ENCODE assay signal across 11 cellular contexts in the genomic region with DNA sequence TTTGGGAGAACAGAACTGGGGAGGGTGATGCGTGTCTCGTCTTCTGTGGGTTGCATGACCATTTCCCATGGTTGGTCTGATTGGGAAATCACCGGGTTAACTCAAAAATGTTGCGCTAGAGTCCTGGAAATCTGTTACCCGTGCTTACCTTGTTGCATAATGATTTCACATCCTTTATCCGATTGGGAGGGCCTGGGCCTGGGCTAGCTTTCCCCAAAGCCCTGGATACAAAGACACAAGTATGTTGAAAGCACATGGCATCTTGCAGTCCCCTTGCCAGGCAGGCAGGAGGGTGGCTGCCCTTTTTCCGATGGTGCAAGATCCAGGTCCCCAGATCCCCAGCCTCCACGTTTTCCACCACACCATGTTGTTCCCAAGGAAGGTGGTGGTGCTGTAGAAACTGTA. TPM values are rescaled to one million over a fixed set of nuclear protein-coding genes. Genes with fewer than 3 reads are reported as not detected.
DNase-seq lines count a peak whose midpoint lies in the region; ATAC-seq and TF ChIP-seq lines count a peak whose summit lies in the region.
"Had no signal": no experiment of that assay in that cellular context is flagged by ENCODE, and none has a peak within 500 bp of the region (broad histone marks: within the 10 kb centered on the region; RNA-seq: fewer than 3 reads in every experiment).

No MANE protein-coding gene starts in this region.

- H3K27ac Mint-ChIP-seq in osteocyte (ENCODE audit: unreplicated experiment), result no peak overlapping the region

- TF ChIP-seq CTCF in DOHH2 (IDR thresholded peaks at IDR 0.05; ENCODE audit: low read depth, low read length, poor library complexity, severe bottlenecking), result no peak
- TF ChIP-seq CTCF in NB4 (IDR thresholded peaks at IDR 0.05; ENCODE audit: low read depth, low read length), result no peak
- TF ChIP-seq CTCF in dorsolateral prefrontal cortex (IDR thresholded peaks at IDR 0.05 in 54 of 56, conservative IDR thresholded peaks at IDR 0.05 in 2 of 56; ENCODE audit: low read depth in 1 of 56, partially characterized antibody in 56 of 56), result no peak
- TF ChIP-seq CTCF in osteoblast (IDR thresholded peaks at IDR 0.05; ENCODE audit: extremely low read depth, low read depth, low read length), result no peak
- TF ChIP-seq CTCF in osteocyte (IDR thresholded peaks at IDR 0.05), result no peak

- no peaks in the 10 kb centered on the region for H3K36me3 Mint-ChIP-seq in osteocyte (ENCODE audit: unreplicated experiment)

- intact Hi-C loops in dorsolateral prefrontal cortex (cut with DNase I), result no loop called here

- H3K27me3 ChIP-seq in DOHH2 (ENCODE audit: control insufficient read depth, low read length), result no peaks in the 10 kb centered on the region
- peaks cover 0 to 29% (median 9%) of the 10 kb centered on the region in 45 donors for H3K27me3 ChIP-seq in dorsolateral prefrontal cortex
- peaks cover 16% of the 10 kb centered on the region for H3K27me3 ChIP-seq in osteoblast (ENCODE audit: insufficient read depth, low read length)
- H3K27me3 ChIP-seq in MG63, result no peaks in the 10 kb centered on the region

- no peak overlapping the region for H2AFZ ChIP-seq in osteoblast (ENCODE audit: low read length)

- H3K9me2 ChIP-seq in DOHH2 (replicated peaks; ENCODE audit: control insufficient read depth, low read length), result no peaks in the 10 kb centered on the region

- ATAC-seq in GM21529 (IDR thresholded peaks at IDR 0.05; ENCODE audit: unreplicated experiment), result no peak

- H3K4me1 ChIP-seq in DOHH2 (ENCODE audit: control insufficient read depth, low read length), result peaks cover 30% of the 10 kb centered on the region
- H3K4me1 ChIP-seq in osteoblast (ENCODE audit: insufficient read depth, low read length), result no peaks in the 10 kb centered on the region

- H3K27ac ChIP-seq in DOHH2 (ENCODE audit: low read depth, low read length) (no peak overlapping the region), dorsolateral prefrontal cortex (peak overlapping the region in 44 of 59 donors; percentile 4 to 81 (median 55)), osteoblast (ENCODE audit: low read depth, low read length) (no peak overlapping the region)

- H3K27me3 Mint-ChIP-seq in osteocyte (ENCODE audit: unreplicated experiment), result peaks cover 9% of the 10 kb centered on the region

- no peak overlapping the region for H3K4me3 Mint-ChIP-seq in osteocyte (ENCODE audit: unreplicated experiment)

- DNase-seq in NB4 (ENCODE audit: low read depth) (peak; percentile 95), dorsolateral prefrontal cortex (no peak), osteoblast (ENCODE audit: insufficient read length, low spot score, missing footprints) (peak; percentile 68), osteocyte (ENCODE audit: extremely low spot score, unreplicated experiment) (no peak), MG63 (no peak)
- no peak for DNase-seq in stimulated activated CD8-positive, alpha-beta memory T cell treated with anti-CD3 and anti-CD28 coated beads, Interleukin-4, amount 100 ng/mL, for 48 hours
- DNase-seq: activated CD4-positive, alpha-beta T cell treated with anti-CD3 and anti-CD28 coated beads for 48 hours; cerebellar nuclear complex had no signal

- no peaks in the 10 kb centered on the region for H3K4me1 Mint-ChIP-seq in osteocyte (ENCODE audit: unreplicated experiment)

- no peaks in the 10 kb centered on the region for H3F3A ChIP-seq in DOHH2 (ENCODE audit: control insufficient read depth, insufficient read depth)

- H3K9me3 ChIP-seq in DOHH2 (ENCODE audit: control insufficient read depth, insufficient read depth, low read length) (no peaks in the 10 kb centered on the region), osteoblast (ENCODE audit: low read depth, low read length) (no peaks in the 10 kb centered on the region), MG63 (no peaks in the 10 kb centered on the region)

- TF ChIP-seq POLR2A in NB4 (IDR thresholded peaks at IDR 0.05; ENCODE audit: extremely low read depth, insufficient read length), result peak; percentile 53

- H4K20me1 ChIP-seq in DOHH2 (ENCODE audit: control insufficient read depth, insufficient read depth, low read depth, low read length) (no peaks in the 10 kb centered on the region), osteoblast (ENCODE audit: insufficient read depth, low read length) (no peaks in the 10 kb centered on the region)

- H3K36me3 ChIP-seq in DOHH2 (ENCODE audit: control insufficient read depth, low read length) (no peaks in the 10 kb centered on the region), osteoblast (ENCODE audit: insufficient read depth, low read length) (no peaks in the 10 kb centered on the region), MG63 (no peaks in the 10 kb centered on the region)

- no peaks in the 10 kb centered on the region for H3K79me2 ChIP-seq in DOHH2 (ENCODE audit: control insufficient read depth, low read length)
- no peaks in the 10 kb centered on the region for H3K79me2 ChIP-seq in osteoblast (ENCODE audit: insufficient read depth, low read length)

- peak overlapping the region; percentile 44; the same call in 1 of the 2 replicates for H3K4me2 ChIP-seq in DOHH2 (ENCODE audit: low read length)
- no peak overlapping the region for H3K4me2 ChIP-seq in osteoblast (ENCODE audit: insufficient read depth, low read length)

- no peaks in the 10 kb centered on the region for H3K9me3 Mint-ChIP-seq in osteocyte (ENCODE audit: unreplicated experiment)

- H3K4me3 ChIP-seq in DOHH2 (ENCODE audit: low read length) (no peak overlapping the region), NB4 (ENCODE audit: low read depth, low read length) (peak overlapping the region; percentile 93), dorsolateral prefrontal cortex (peak overlapping the region in 42 of 59 donors; percentile 2 to 56 (median 31)), osteoblast (ENCODE audit: insufficient read depth, low read length) (no peak overlapping the region), MG63 (no peak overlapping the region)

RNA-seq across cellular contexts. Expression of gene TRPM2, which starts 0.6 kb away (rescaled TPM):
- total RNA-seq in dorsolateral prefrontal cortex (10 to 100 TPM; 29.8 to 83.7 (median 54.3) TPM), osteoblast (under 0.01 and 0.36 TPM in 2 replicates), osteocyte (not detected in 2 replicates)
- 0.13 TPM in 1 of 2 replicates, not detected in the other for total RNA-seq in MG63 (2014; rRNA removed; shearing (Covaris generic); ENCODE audit: low replicate concordance)
- total RNA-seq: pulmonary artery endothelial cell had no signal

RNA-seq across cellular contexts. Expression of gene CFAP410, which starts 14.8 kb away (rescaled TPM):
- 10 to 100 TPM; 23.3 to 59.4 (median 39.0) TPM for total RNA-seq in dorsolateral prefrontal cortex
- total RNA-seq in osteoblast, result 14.5 and 15.0 TPM in 2 replicates
- total RNA-seq in osteocyte, result 23.0 and 23.4 TPM in 2 replicates
- total RNA-seq in MG63 (2014; rRNA removed; shearing (Covaris generic); ENCODE audit: low replicate concordance), result 24.3 and 34.9 TPM in 2 replicates

RNA-seq across cellular contexts. Expression of gene PFKL, which starts 54.1 kb away (rescaled TPM):
- total RNA-seq in dorsolateral prefrontal cortex (100 to 1,000 TPM; 102 to 205 (median 156) TPM), osteoblast (93.1 and 114 TPM in 2 replicates), osteocyte (138 and 143 TPM in 2 replicates)
- total RNA-seq in MG63 (2014; rRNA removed; shearing (Covaris generic); ENCODE audit: low replicate concordance), result 111 and 175 TPM in 2 replicates

Comparison
In these comparisons a context has a peak if more than half of its experiments do, and no peak if none do; other contexts are left out.
1. H3K27ac ChIP-seq: peak in dorsolateral prefrontal cortex (44 of 59); none in DOHH2 (single experiment) and osteoblast (single experiment).
2. H3K4me3 ChIP-seq: peak in NB4 (single experiment) and dorsolateral prefrontal cortex (42 of 59); none in DOHH2 (single experiment), osteoblast (single experiment) and MG63 (single experiment).
3. DNase-seq: peak in NB4 (single experiment) and osteoblast (single experiment); none in dorsolateral prefrontal cortex (0 of 10), stimulated activated CD8-positive, alpha-beta memory T cell treated with anti-CD3 and anti-CD28 coated beads, Interleukin-4, amount 100 ng/mL, for 48 hours (single experiment), osteocyte (single experiment) and MG63 (single experiment).
4. RNA of gene TRPM2, which starts 0.6 kb away (total RNA-seq): 29.8 to 83.7 TPM in dorsolateral prefrontal cortex; under 0.01 to 0.36 TPM in osteoblast, 0.13 TPM in MG63 and not detected in osteocyte; every median in the first group is over 10 times any median in the second.